ENCODE assay signal across 2 cellular contexts in the genomic region with DNA sequence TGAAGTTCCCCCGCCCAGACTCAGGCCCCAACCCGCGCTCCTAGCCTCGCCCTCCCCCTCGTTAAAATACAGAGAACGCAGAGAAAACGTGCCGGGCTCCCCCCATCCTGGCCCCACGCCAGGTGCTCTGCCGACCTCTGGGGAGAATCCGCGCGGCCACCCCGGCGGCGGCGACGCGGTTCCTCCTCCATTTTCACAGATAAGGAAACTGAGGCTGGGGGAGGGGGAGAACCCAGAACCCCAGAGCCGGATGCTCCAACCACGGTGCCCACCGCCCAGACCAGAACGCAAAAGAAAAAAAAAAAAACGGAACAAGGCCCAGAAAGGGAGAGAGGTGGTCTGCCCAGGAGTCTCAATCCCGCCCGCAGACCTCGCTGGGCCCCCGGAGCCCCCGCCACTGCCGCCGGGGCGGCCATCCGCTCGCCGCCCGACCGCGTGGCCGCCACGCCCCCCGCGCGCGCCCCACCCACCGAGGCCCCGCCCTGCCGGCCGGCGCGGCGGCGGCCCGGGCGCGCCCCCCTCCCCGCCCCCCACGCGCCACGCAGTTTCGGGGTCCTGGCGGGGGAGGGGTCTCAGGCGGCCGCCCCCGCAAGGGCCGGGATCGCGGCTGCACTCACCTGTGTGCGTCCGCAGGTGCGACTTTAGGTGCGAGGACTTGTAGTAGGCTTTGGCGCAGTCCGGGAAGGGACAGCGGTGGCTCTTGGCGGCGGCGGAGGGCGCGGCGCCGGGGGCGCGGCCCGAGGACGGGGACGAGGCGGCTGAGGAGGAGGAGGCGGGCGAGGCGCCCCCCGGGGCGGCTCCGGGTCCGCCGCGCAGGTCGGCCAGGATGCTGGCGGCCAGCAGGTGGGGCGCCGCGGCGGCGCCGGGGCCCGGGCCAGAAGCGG.
TF ChIP-seq lines count a peak whose summit lies in the region.

No MANE protein-coding gene starts in this region.

TF ChIP-seq in SK-N-SH, 30 proteins besides CTCF, POLR2A, EP300 and RAD21:
- TF ChIP-seq FOXM1 (IDR thresholded peaks at IDR 0.05; ENCODE audit: low read depth): no peak
- peak; percentile 70; the same call in 1 of the 2 replicates for TF ChIP-seq NFIC (IDR thresholded peaks at IDR 0.05; ENCODE audit: borderline replicate concordance)
- peak; percentile 22 for TF ChIP-seq MXI1 (IDR thresholded peaks at IDR 0.05; ENCODE audit: low read depth, low read length)
- TF ChIP-seq, protein P1, sequence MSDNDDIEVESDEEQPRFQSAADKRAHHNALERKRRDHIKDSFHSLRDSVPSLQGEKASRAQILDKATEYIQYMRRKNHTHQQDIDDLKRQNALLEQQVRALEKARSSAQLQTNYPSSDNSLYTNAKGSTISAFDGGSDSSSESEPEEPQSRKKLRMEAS (IDR thresholded peaks at IDR 0.05; ENCODE audit: low read depth): peak; percentile 36; the same call in 1 of the 2 replicates
TF ChIP-seq in SK-N-SH: peak in this region for 3.

TF ChIP-seq in K562, 482 proteins besides CTCF, POLR2A, EP300 and RAD21 (continues in another document):
- TF ChIP-seq RB1 (IDR thresholded peaks at IDR 0.05; ENCODE audit: low read depth) (peak; percentile 81), KDM5B (IDR thresholded peaks at IDR 0.05; ENCODE audit: insufficient replicate concordance, low read depth, low read length) (peak; percentile 12), EP400 (IDR thresholded peaks at IDR 0.05) (peak; percentile 58; the same call in 1 of the 2 replicates), MYC (IDR thresholded peaks at IDR 0.05; ENCODE audit: low read depth, low read length) (peak; percentile 73; the same call in 1 of the 2 replicates), MYC (CRISPR knock-in tag; IDR thresholded peaks at IDR 0.05; ENCODE audit: borderline replicate concordance, low read depth) (no peak), HNRNPLL (IDR thresholded peaks at IDR 0.05; ENCODE audit: low read depth, low read length, poor library complexity, severe bottlenecking) (peak; percentile 7), SIN3A (IDR thresholded peaks at IDR 0.05; ENCODE audit: borderline replicate concordance in 2 of 2, control insufficient read depth in 1 of 2, low read depth in 2 of 2, low read length in 2 of 2) (peak; percentile 83 to 98), HDAC2 (IDR thresholded peaks at IDR 0.05) (peak; percentile 22; the same call in 1 of the 2 replicates), MTA2 (IDR thresholded peaks at IDR 0.05; ENCODE audit: low read depth) (no peak), JUND (IDR thresholded peaks at IDR 0.05; ENCODE audit: borderline replicate concordance, low read depth, low read length) (no peak), JUND (tag; IDR thresholded peaks at IDR 0.05; ENCODE audit: borderline replicate concordance, low read depth, low read length) (no peak), ZNF584 (CRISPR knock-in tag; IDR thresholded peaks at IDR 0.05; ENCODE audit: low read depth) (no peak), RBBP5 (IDR thresholded peaks at IDR 0.05; ENCODE audit: borderline replicate concordance, insufficient read depth, low read length, poor library complexity, severe bottlenecking) (peak; percentile 39), ZNF174 (CRISPR knock-in tag; IDR thresholded peaks at IDR 0.05) (no peak), KDM1A (IDR thresholded peaks at IDR 0.05) (peak in 1 of 2 experiments; percentile 29; a peak in 1 of 4 replicates), ZNF408 (CRISPR knock-in tag; IDR thresholded peaks at IDR 0.05; ENCODE audit: low read depth) (no peak), HMGN3 (IDR thresholded peaks at IDR 0.05; ENCODE audit: borderline replicate concordance, extremely low read depth, insufficient read length, low read depth, low read length) (peak; percentile 24), ZFP36 (IDR thresholded peaks at IDR 0.05; ENCODE audit: low read depth, low read length, partially characterized antibody) (peak; percentile 91), STAG1 (CRISPR knock-in tag; IDR thresholded peaks at IDR 0.05; ENCODE audit: borderline replicate concordance) (no peak), YY1 (IDR thresholded peaks at IDR 0.05; ENCODE audit: borderline replicate concordance in 1 of 3, control insufficient read depth in 1 of 3, extremely low read depth in 1 of 3, insufficient read depth in 3 of 3, insufficient read length in 1 of 3, insufficient replicate concordance in 2 of 3, low read depth in 1 of 3, low read length in 2 of 3) (peak in 1 of 3 experiments; percentile 53), POLR2G (IDR thresholded peaks at IDR 0.05; ENCODE audit: low read depth, low read length) (peak; percentile 47), TAF9B (IDR thresholded peaks at IDR 0.05; ENCODE audit: partially characterized antibody) (no peak), SNRNP70 (optimal IDR thresholded peaks at IDR 0.05; ENCODE audit: low read depth, low read length) (no peak), BCOR (IDR thresholded peaks at IDR 0.05) (peak; percentile 77; the same call in 1 of the 2 replicates), TFAM (CRISPR knock-in tag; conservative IDR thresholded peaks at IDR 0.05) (no peak), EGR1 (conservative IDR thresholded peaks at IDR 0.05) (peak; percentile 77), STAT5A (IDR thresholded peaks at IDR 0.05; ENCODE audit: borderline replicate concordance, low read length) (no peak), ZBTB7A (IDR thresholded peaks at IDR 0.05; ENCODE audit: borderline replicate concordance, control insufficient read depth, low read depth, low read length) (peak; percentile 84; the same call in 1 of the 2 replicates), C11orf30 (IDR thresholded peaks at IDR 0.05; ENCODE audit: low read depth) (no peak), SNIP1 (IDR thresholded peaks at IDR 0.05; ENCODE audit: low read depth) (no peak), FOXA1 (IDR thresholded peaks at IDR 0.05; ENCODE audit: borderline replicate concordance) (no peak), SAP30 (IDR thresholded peaks at IDR 0.05; ENCODE audit: borderline replicate concordance, insufficient read depth, low read depth, low read length, poor library complexity, severe bottlenecking) (peak; percentile 81), ATF1 (CRISPR knock-in tag; IDR thresholded peaks at IDR 0.05) (no peak), ATF1 (tag; IDR thresholded peaks at IDR 0.05) (peak; percentile 34; the same call in 1 of the 2 replicates), JUN (IDR thresholded peaks at IDR 0.05; ENCODE audit: borderline replicate concordance, low read depth, low read length) (no peak), JUN (CRISPR knock-in tag; IDR thresholded peaks at IDR 0.05; ENCODE audit: borderline replicate concordance) (no peak), KLF13 (tag; IDR thresholded peaks at IDR 0.05; ENCODE audit: borderline replicate concordance, low read depth) (0 out of 2 replicates have a peak, but pooled peaks have one; percentile 61), SP1 (CRISPR knock-in tag; IDR thresholded peaks at IDR 0.05) (no peak; the same call in 1 of the 2 replicates)
- TF ChIP-seq, protein P2, sequence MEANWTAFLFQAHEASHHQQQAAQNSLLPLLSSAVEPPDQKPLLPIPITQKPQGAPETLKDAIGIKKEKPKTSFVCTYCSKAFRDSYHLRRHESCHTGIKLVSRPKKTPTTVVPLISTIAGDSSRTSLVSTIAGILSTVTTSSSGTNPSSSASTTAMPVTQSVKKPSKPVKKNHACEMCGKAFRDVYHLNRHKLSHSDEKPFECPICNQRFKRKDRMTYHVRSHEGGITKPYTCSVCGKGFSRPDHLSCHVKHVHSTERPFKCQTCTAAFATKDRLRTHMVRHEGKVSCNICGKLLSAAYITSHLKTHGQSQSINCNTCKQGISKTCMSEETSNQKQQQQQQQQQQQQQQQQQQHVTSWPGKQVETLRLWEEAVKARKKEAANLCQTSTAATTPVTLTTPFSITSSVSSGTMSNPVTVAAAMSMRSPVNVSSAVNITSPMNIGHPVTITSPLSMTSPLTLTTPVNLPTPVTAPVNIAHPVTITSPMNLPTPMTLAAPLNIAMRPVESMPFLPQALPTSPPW (CRISPR knock-in tag; IDR thresholded peaks at IDR 0.05): peak; percentile 70
- TF ChIP-seq, protein P3, sequence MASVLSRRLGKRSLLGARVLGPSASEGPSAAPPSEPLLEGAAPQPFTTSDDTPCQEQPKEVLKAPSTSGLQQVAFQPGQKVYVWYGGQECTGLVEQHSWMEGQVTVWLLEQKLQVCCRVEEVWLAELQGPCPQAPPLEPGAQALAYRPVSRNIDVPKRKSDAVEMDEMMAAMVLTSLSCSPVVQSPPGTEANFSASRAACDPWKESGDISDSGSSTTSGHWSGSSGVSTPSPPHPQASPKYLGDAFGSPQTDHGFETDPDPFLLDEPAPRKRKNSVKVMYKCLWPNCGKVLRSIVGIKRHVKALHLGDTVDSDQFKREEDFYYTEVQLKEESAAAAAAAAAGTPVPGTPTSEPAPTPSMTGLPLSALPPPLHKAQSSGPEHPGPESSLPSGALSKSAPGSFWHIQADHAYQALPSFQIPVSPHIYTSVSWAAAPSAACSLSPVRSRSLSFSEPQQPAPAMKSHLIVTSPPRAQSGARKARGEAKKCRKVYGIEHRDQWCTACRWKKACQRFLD (CRISPR knock-in tag; IDR thresholded peaks at IDR 0.05): peak; percentile 80; the same call in 1 of the 2 replicates
- TF ChIP-seq, protein P4, sequence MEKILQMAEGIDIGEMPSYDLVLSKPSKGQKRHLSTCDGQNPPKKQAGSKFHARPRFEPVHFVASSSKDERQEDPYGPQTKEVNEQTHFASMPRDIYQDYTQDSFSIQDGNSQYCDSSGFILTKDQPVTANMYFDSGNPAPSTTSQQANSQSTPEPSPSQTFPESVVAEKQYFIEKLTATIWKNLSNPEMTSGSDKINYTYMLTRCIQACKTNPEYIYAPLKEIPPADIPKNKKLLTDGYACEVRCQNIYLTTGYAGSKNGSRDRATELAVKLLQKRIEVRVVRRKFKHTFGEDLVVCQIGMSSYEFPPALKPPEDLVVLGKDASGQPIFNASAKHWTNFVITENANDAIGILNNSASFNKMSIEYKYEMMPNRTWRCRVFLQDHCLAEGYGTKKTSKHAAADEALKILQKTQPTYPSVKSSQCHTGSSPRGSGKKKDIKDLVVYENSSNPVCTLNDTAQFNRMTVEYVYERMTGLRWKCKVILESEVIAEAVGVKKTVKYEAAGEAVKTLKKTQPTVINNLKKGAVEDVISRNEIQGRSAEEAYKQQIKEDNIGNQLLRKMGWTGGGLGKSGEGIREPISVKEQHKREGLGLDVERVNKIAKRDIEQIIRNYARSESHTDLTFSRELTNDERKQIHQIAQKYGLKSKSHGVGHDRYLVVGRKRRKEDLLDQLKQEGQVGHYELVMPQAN (IDR thresholded peaks at IDR 0.05; ENCODE audit: borderline replicate concordance): peak; percentile 77; the same call in 1 of the 2 replicates
- TF ChIP-seq, protein P5, sequence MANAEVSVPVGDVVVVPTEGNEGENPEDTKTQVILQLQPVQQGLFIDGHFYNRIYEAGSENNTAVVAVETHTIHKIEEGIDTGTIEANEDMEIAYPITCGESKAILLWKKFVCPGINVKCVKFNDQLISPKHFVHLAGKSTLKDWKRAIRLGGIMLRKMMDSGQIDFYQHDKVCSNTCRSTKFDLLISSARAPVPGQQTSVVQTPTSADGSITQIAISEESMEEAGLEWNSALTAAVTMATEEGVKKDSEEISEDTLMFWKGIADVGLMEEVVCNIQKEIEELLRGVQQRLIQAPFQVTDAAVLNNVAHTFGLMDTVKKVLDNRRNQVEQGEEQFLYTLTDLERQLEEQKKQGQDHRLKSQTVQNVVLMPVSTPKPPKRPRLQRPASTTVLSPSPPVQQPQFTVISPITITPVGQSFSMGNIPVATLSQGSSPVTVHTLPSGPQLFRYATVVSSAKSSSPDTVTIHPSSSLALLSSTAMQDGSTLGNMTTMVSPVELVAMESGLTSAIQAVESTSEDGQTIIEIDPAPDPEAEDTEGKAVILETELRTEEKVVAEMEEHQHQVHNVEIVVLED (CRISPR knock-in tag; IDR thresholded peaks at IDR 0.05): 0 out of 2 replicates have a peak, but pooled peaks have one; percentile 42
- TF ChIP-seq, protein P6, sequence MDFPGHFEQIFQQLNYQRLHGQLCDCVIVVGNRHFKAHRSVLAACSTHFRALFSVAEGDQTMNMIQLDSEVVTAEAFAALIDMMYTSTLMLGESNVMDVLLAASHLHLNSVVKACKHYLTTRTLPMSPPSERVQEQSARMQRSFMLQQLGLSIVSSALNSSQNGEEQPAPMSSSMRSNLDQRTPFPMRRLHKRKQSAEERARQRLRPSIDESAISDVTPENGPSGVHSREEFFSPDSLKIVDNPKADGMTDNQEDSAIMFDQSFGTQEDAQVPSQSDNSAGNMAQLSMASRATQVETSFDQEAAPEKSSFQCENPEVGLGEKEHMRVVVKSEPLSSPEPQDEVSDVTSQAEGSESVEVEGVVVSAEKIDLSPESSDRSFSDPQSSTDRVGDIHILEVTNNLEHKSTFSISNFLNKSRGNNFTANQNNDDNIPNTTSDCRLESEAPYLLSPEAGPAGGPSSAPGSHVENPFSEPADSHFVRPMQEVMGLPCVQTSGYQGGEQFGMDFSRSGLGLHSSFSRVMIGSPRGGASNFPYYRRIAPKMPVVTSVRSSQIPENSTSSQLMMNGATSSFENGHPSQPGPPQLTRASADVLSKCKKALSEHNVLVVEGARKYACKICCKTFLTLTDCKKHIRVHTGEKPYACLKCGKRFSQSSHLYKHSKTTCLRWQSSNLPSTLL (IDR thresholded peaks at IDR 0.05): no peak
- TF ChIP-seq, protein P7, sequence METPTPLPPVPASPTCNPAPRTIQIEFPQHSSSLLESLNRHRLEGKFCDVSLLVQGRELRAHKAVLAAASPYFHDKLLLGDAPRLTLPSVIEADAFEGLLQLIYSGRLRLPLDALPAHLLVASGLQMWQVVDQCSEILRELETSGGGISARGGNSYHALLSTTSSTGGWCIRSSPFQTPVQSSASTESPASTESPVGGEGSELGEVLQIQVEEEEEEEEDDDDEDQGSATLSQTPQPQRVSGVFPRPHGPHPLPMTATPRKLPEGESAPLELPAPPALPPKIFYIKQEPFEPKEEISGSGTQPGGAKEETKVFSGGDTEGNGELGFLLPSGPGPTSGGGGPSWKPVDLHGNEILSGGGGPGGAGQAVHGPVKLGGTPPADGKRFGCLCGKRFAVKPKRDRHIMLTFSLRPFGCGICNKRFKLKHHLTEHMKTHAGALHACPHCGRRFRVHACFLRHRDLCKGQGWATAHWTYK (CRISPR knock-in tag; IDR thresholded peaks at IDR 0.05): no peak
